In genomic region chr5:14331377-14331776, GRCh38 we compare ENCODE assay signal across 10 cellular contexts.
DNase-seq lines count a peak whose midpoint lies in the region; ATAC-seq and TF ChIP-seq lines count a peak whose summit lies in the region.
"Had no signal": no experiment of that assay in that cellular context is flagged by ENCODE, and none has a peak within 500 bp of the region (broad histone marks: within the 10 kb centered on the region; RNA-seq: fewer than 3 reads in every experiment).

No MANE protein-coding gene starts in this region.

- POLR2A ChIA-PET in CD8-positive, alpha-beta T cell (lab: Charles Lee), result no interaction called here
- POLR2A ChIA-PET in PC-9 (lab: Charles Lee; ENCODE audit: unreplicated experiment), result no interaction called here

- no peak overlapping the region for H3K4me3 ChIP-seq in CD8-positive, alpha-beta T cell (ENCODE audit: low read depth, low read length)
- H3K4me3 ChIP-seq in PC-9 (no peak overlapping the region), dorsolateral prefrontal cortex (no peak overlapping the region)

- H3F3A ChIP-seq in PC-9 (ENCODE audit: insufficient read depth, low read depth), result peaks cover 3% of the 10 kb centered on the region; the same call in 1 of the 2 replicates

- no peak overlapping the region for H3K4me2 ChIP-seq in PC-9

- peaks cover 3% of the 10 kb centered on the region for H3K27me3 Mint-ChIP-seq in CD8-positive, alpha-beta T cell (ENCODE audit: low read depth)
- no peaks in the 10 kb centered on the region for H3K27me3 Mint-ChIP-seq in central memory CD8-positive, alpha-beta T cell

- 0 out of 2 replicates have a peak, but pooled peaks cover 4% of the 10 kb centered on the region for H3K79me2 ChIP-seq in PC-9 (ENCODE audit: low read depth)

- H3K4me3 Mint-ChIP-seq in CD8-positive, alpha-beta T cell, result peak overlapping the region; percentile 42
- peak overlapping the region; percentile 36 for H3K4me3 Mint-ChIP-seq in central memory CD8-positive, alpha-beta T cell

- no peak overlapping the region for H3K27ac ChIP-seq in CD8-positive, alpha-beta T cell (ENCODE audit: low read depth, low read length)
- H3K27ac ChIP-seq in PC-9 (no peak overlapping the region), dorsolateral prefrontal cortex (peak overlapping the region in 2 of 59 donors; percentile 13 to 27)

- peaks cover 19% of the 10 kb centered on the region for H3K4me1 Mint-ChIP-seq in CD8-positive, alpha-beta T cell (ENCODE audit: low read depth)
- H3K4me1 Mint-ChIP-seq in central memory CD8-positive, alpha-beta T cell, result peaks cover 15% of the 10 kb centered on the region

- H3K9me2 ChIP-seq in PC-9 (ENCODE audit: insufficient read depth), result no peaks in the 10 kb centered on the region

- H4K20me1 ChIP-seq in PC-9 (ENCODE audit: insufficient read depth), result peaks cover 21% of the 10 kb centered on the region

- intact Hi-C loops in CD8-positive, alpha-beta T cell (cut with DNase I, micrococcal nuclease), result no loop called here
- intact Hi-C loops in PC-9 (cut with micrococcal nuclease; ENCODE audit: unreplicated experiment) (no loop called here), dorsolateral prefrontal cortex (cut with DNase I) (no loop called here)

- no TSS peak for BruUV-seq in PC-9 (replicated peaks; lab: Mats Ljungman, UMichigan)

- H3K36me3 Mint-ChIP-seq in CD8-positive, alpha-beta T cell, result no peaks in the 10 kb centered on the region
- H3K36me3 Mint-ChIP-seq in central memory CD8-positive, alpha-beta T cell (ENCODE audit: insufficient read depth), result no peaks in the 10 kb centered on the region

- peaks cover 15% of the 10 kb centered on the region for H3K4me1 ChIP-seq in CD8-positive, alpha-beta T cell (ENCODE audit: insufficient read depth, low read length)
- H3K4me1 ChIP-seq in PC-9 (replicated peaks; ENCODE audit: insufficient read depth), result no peaks in the 10 kb centered on the region

- no peaks in the 10 kb centered on the region for H3K27me3 ChIP-seq in CD8-positive, alpha-beta T cell (ENCODE audit: insufficient read depth, low read length)
- H3K27me3 ChIP-seq in PC-9 (ENCODE audit: insufficient read depth, low read depth) (no peaks in the 10 kb centered on the region), dorsolateral prefrontal cortex (no peaks in the 10 kb centered on the region)

- H3K9me3 Mint-ChIP-seq in CD8-positive, alpha-beta T cell, result no peaks in the 10 kb centered on the region
- H3K9me3 Mint-ChIP-seq in central memory CD8-positive, alpha-beta T cell, result no peaks in the 10 kb centered on the region

- DNase-seq in CD8-positive, alpha-beta T cell, result no peak
- no peak for DNase-seq in central memory CD8-positive, alpha-beta T cell (ENCODE audit: low spot score in 2 of 2)
- DNase-seq in PC-9 (no peak), kidney glomerular epithelial cell (lab: John Stamatoyannopoulos, UW) (no peak), dorsolateral prefrontal cortex (no peak), T-helper 9 cell (no peak)
- DNase-seq: foreskin melanocyte, NCI-H187 had no signal

- ATAC-seq in CD8-positive, alpha-beta T cell, result no peak
- ATAC-seq in GM21360 (IDR thresholded peaks at IDR 0.05; ENCODE audit: unreplicated experiment) (peak; percentile 88), HG03442 (IDR thresholded peaks at IDR 0.05; ENCODE audit: unreplicated experiment) (peak; percentile 84)
- ATAC-seq in central memory CD8-positive, alpha-beta T cell (replicated peaks; ENCODE audit: extremely low read depth, poor library complexity, severe bottlenecking), result peak; percentile 28

- TF ChIP-seq CTCF in CD8-positive, alpha-beta T cell (IDR thresholded peaks at IDR 0.05), result no peak
- TF ChIP-seq CTCF in PC-9 (conservative IDR thresholded peaks at IDR 0.05) (no peak), dorsolateral prefrontal cortex (IDR thresholded peaks at IDR 0.05 in 54 of 56, conservative IDR thresholded peaks at IDR 0.05 in 2 of 56; ENCODE audit: low read depth in 1 of 56, partially characterized antibody in 56 of 56) (no peak)

- H3K36me3 ChIP-seq in CD8-positive, alpha-beta T cell (ENCODE audit: insufficient read depth, low read length), result no peaks in the 10 kb centered on the region
- H3K36me3 ChIP-seq in PC-9 (ENCODE audit: low read depth), result peaks cover 13% of the 10 kb centered on the region; the same call in 1 of the 2 replicates

- peak overlapping the region; percentile 21 for H3K27ac Mint-ChIP-seq in CD8-positive, alpha-beta T cell
- no peak overlapping the region for H3K27ac Mint-ChIP-seq in central memory CD8-positive, alpha-beta T cell (ENCODE audit: low read depth)

- H2AFZ ChIP-seq in PC-9, result no peak overlapping the region

- no peaks in the 10 kb centered on the region for H3K9me3 ChIP-seq in CD8-positive, alpha-beta T cell (ENCODE audit: low read length)
- H3K9me3 ChIP-seq in PC-9 (ENCODE audit: insufficient read depth, low read depth), result no peaks in the 10 kb centered on the region

- CTCF ChIA-PET in CD8-positive, alpha-beta T cell (lab: Charles Lee), result no interaction called here
- CTCF ChIA-PET in PC-9 (lab: Charles Lee), result interaction anchor here (0.5 kb wide), 1 partner anchor 141 kb away, joined by 3 read pairs; no protein-coding TSS in a partner anchor
